ENCODE assay signal across 8 cellular contexts in the genomic region with DNA sequence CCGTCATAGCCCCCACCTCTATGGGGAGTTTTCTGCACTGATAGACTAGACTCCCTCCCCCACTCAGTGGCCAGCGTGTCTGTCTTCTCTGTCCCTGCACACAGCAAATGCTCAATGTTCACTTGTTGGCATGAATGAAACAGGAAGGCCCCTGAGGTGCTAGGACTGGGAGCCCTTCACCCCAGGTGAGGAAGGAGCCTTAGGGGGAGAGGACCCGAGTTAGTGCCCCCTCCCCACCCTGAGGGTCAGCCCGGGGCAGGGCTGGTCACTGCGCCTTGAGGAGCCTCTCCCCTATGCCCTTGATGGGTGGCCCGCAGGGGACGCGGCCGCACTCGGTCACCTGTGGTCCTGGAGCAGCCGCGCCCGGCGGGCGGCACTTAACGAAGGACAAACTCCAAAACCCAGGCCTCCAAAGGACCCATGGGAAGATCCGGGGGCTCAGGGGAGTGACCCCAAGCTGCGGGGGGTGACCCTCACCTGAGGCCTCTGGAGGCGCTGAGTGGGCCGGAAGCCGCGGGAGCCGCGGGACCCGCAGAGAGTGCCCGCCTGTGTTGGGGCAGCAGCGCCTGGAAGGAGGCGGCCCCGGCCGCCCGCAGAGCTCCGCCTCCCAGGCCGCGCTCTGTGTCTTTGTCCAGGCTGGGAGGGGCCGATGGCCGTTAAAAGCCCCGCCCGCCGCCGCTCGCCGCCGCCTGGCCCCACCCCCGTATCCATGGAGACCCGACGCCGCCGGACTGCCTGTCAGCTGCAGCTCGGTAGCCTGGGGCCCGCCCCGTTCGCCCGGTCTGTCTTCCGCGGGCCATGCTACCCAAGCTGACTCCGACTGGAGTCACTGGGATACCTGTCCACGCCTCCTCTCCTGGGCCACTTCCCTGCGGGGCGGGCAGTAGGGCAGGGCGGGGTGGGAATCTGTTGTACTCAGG. TPM values are rescaled to one million over a fixed set of nuclear protein-coding genes. Genes with fewer than 3 reads are reported as not detected.
DNase-seq lines count a peak whose midpoint lies in the region; ATAC-seq, FAIRE-seq and TF ChIP-seq lines count a peak whose summit lies in the region.

No MANE protein-coding gene starts in this region.

- H3K36me3 Mint-ChIP-seq in Caco-2 (ENCODE audit: insufficient read depth, unreplicated experiment): peaks cover 31% of the 10 kb centered on the region

- peak; percentile 41 for TF ChIP-seq POLR2A in endothelial cell of umbilical vein (IDR thresholded peaks at IDR 0.05; ENCODE audit: low read depth, low read length)

- peak; percentile 91 for FAIRE-seq in endothelial cell of umbilical vein (lab: Jason Lieb, UNC)

- no peaks in the 10 kb centered on the region for H3K36me3 ChIP-seq in Caco-2 (ENCODE audit: control insufficient read depth, insufficient read depth, low read length)
- H3K36me3 ChIP-seq in NT2/D1 (ENCODE audit: insufficient read depth, insufficient read length, low read length): no peaks in the 10 kb centered on the region
- H3K36me3 ChIP-seq in endothelial cell of umbilical vein (ENCODE audit: control insufficient read depth in 2 of 2, extremely low read depth in 1 of 2, insufficient read depth in 2 of 2, low read length in 2 of 2): no peaks in the 10 kb centered on the region

- H3K9ac ChIP-seq in NT2/D1 (ENCODE audit: insufficient read length, low read depth) (peak overlapping the region; percentile 88), endothelial cell of umbilical vein (replicated peaks; ENCODE audit: extremely low read depth, insufficient read depth, low read length) (peak overlapping the region; percentile 42)

- peak overlapping the region; percentile 96 for H2AFZ ChIP-seq in endothelial cell of umbilical vein (ENCODE audit: low read depth, low read length)

- H3K27me3 ChIP-seq in Caco-2 (replicated peaks; ENCODE audit: control insufficient read depth, insufficient read depth, low read length) (no peaks in the 10 kb centered on the region), NT2/D1 (ENCODE audit: insufficient read depth, insufficient read length) (peaks cover 19% of the 10 kb centered on the region), endothelial cell of umbilical vein (ENCODE audit: control insufficient read depth in 2 of 2, insufficient read depth in 2 of 2, low read length in 2 of 2) (no peaks in the 10 kb centered on the region)

- no peaks in the 10 kb centered on the region for H3K9me3 Mint-ChIP-seq in Caco-2 (ENCODE audit: unreplicated experiment)

- BruUV-seq in Caco-2 (replicated peaks; lab: Mats Ljungman, UMichigan): no TSS peak
- no TSS peak for BruUV-seq in endothelial cell of umbilical vein (replicated peaks; lab: Mats Ljungman, UMichigan)

- ATAC-seq in GM21367 (IDR thresholded peaks at IDR 0.05; ENCODE audit: unreplicated experiment): peak; percentile 82

- DNase-seq in Caco-2 (peak; percentile 96 to 97), HT1080 (ENCODE audit: low read depth) (peak; percentile 84), NT2/D1 (ENCODE audit: low read depth, low spot score) (peak; percentile 84), endothelial cell of umbilical vein (ENCODE audit: low read depth, low spot score) (peak; percentile 93), midbrain (lab: John Stamatoyannopoulos, UW) (peak; percentile 90)
- peak; percentile 92 for DNase-seq in activated CD8-positive, alpha-beta memory T cell treated with anti-CD3 and anti-CD28 coated beads, Interleukin-2, amount 50 U/mL, for 48 hours
- peak; percentile 69 for DNase-seq in stimulated activated CD8-positive, alpha-beta memory T cell treated with anti-CD3 and anti-CD28 coated beads, Interleukin-15, amount 100 ng/mL, for 24 hours (ENCODE audit: low read depth)

- dilution Hi-C loops in endothelial cell of umbilical vein (cut with MboI; ENCODE audit: extremely low pct_ligation_motif_present, low sequenced_read_pairs): no loop called here

- TF ChIP-seq CTCF in Caco-2 (IDR thresholded peaks at IDR 0.05; ENCODE audit: insufficient read depth in 1 of 2, low read depth in 1 of 2, low read length in 1 of 2, severe bottlenecking in 1 of 2, unreplicated experiment in 1 of 2) (no peak), endothelial cell of umbilical vein (IDR thresholded peaks at IDR 0.05; ENCODE audit: extremely low read depth in 1 of 2, insufficient read depth in 1 of 2, low read depth in 1 of 2, low read length in 2 of 2) (no peak)

- intact Hi-C loops in Caco-2 (cut with micrococcal nuclease; ENCODE audit: unreplicated experiment) (loop anchor here (2.0 kb wide), 1 partner anchor 24 kb away; the partner anchor contains the start of gene EMC3), endothelial cell of umbilical vein (cut with micrococcal nuclease) (loop anchor here (1.0 kb wide), 2 partner anchors 15 to 24 kb away; partner anchors contain the start of gene FANCD2)

- POLR2A ChIA-PET in Caco-2 (lab: Charles Lee) (interaction anchor here (1.0 to 1.1 kb wide), 2 partner anchors 15 to 24 kb away, joined by 8 to 9 read pairs; partner anchors contain the start of genes EMC3 and FANCD2), endothelial cell of umbilical vein (lab: Charles Lee) (interaction anchor here (0.5 kb wide), 1 partner anchor 17 kb away, joined by 6 read pairs; no protein-coding TSS in a partner anchor)

- H3K27me3 Mint-ChIP-seq in Caco-2 (ENCODE audit: insufficient read depth, unreplicated experiment): no peaks in the 10 kb centered on the region

- no peaks in the 10 kb centered on the region for H4K20me1 ChIP-seq in endothelial cell of umbilical vein (replicated peaks; ENCODE audit: control insufficient read depth, extremely low read depth, insufficient read depth, low read length)

- no peak overlapping the region for H3K27ac Mint-ChIP-seq in Caco-2 (ENCODE audit: unreplicated experiment)

- H3K4me1 Mint-ChIP-seq in Caco-2 (ENCODE audit: low read depth, unreplicated experiment): peaks cover 8% of the 10 kb centered on the region

- H3K27ac ChIP-seq in endothelial cell of umbilical vein (ENCODE audit: insufficient read depth, low read depth, low read length): no peak overlapping the region

- CTCF ChIA-PET in Caco-2 (lab: Charles Lee): interaction anchor here (0.8 to 1.4 kb wide), 2 partner anchors 64 to 228 kb away, joined by 6 to 8 read pairs; no protein-coding TSS in a partner anchor
- CTCF ChIA-PET in endothelial cell of umbilical vein (lab: Charles Lee): interaction anchor here (0.8 to 1.0 kb wide), 5 partner anchors 15 to 213 kb away, joined by 3 to 5 read pairs (median 3); no protein-coding TSS in a partner anchor

- peak overlapping the region; percentile 71 for H3K4me3 Mint-ChIP-seq in Caco-2 (ENCODE audit: unreplicated experiment)

- no peaks in the 10 kb centered on the region for H3K9me1 ChIP-seq in endothelial cell of umbilical vein (replicated peaks; ENCODE audit: control insufficient read depth, extremely low read depth, insufficient read depth, low read length)

- H3K9me3 ChIP-seq in Caco-2 (no peaks in the 10 kb centered on the region), NT2/D1 (ENCODE audit: insufficient read depth, low read length) (no peaks in the 10 kb centered on the region), endothelial cell of umbilical vein (replicated peaks; ENCODE audit: control insufficient read depth, insufficient read depth, low read length) (no peaks in the 10 kb centered on the region)

- H3K4me2 ChIP-seq in endothelial cell of umbilical vein (ENCODE audit: insufficient read depth, low read length): peak overlapping the region; percentile 88

- H3K4me3 ChIP-seq in Caco-2 (ENCODE audit: low read depth, low read length) (peak overlapping the region; percentile 54), NT2/D1 (ENCODE audit: insufficient read length, low read depth) (peak overlapping the region; percentile 59), endothelial cell of umbilical vein (replicated peaks in 1 of 3; ENCODE audit: insufficient read depth in 1 of 3, low read depth in 1 of 3, low read length in 3 of 3) (peak overlapping the region; percentile 49 to 71 (median 66))

- H3K79me2 ChIP-seq in endothelial cell of umbilical vein (ENCODE audit: control insufficient read depth, insufficient read depth, low read length): no peaks in the 10 kb centered on the region

- H3K4me1 ChIP-seq in Caco-2 (no peaks in the 10 kb centered on the region), NT2/D1 (ENCODE audit: insufficient read depth, insufficient read length) (peaks cover 13% of the 10 kb centered on the region), endothelial cell of umbilical vein (ENCODE audit: control insufficient read depth, extremely low read depth, insufficient read depth, low read length) (peaks cover 21% of the 10 kb centered on the region)

RNA-seq across cellular contexts. Expression of gene FANCD2, which starts 15.4 kb away (rescaled TPM):
- 35.6 and 36.5 TPM in 2 replicates for total RNA-seq in Caco-2 (2022)
- total RNA-seq in HT1080 (2014; rRNA removed; shearing (Covaris generic)): 31.1 and 33.2 TPM in 2 replicates
- 14.8 and 18.4 TPM in 2 replicates for polyA plus RNA-seq in HT1080 (2015; cell fraction: cytosol; rRNA removed)
- polyA plus RNA-seq in HT1080 (2015; cell fraction: nucleus; rRNA removed): 93.2 and 141 TPM in 2 replicates
- total RNA-seq in endothelial cell of umbilical vein: 23.4 and 26.8 TPM in 2 replicates
- 7.1 and 8.2 TPM in 2 replicates for polyA plus RNA-seq in endothelial cell of umbilical vein
- polyA plus RNA-seq in endothelial cell of umbilical vein (2011; cell fraction: cytosol; rRNA removed): 8.8 and 10.8 TPM in 2 replicates
- polyA plus RNA-seq in endothelial cell of umbilical vein (2011; cell fraction: nucleus; rRNA removed): 34.5 and 50.3 TPM in 2 replicates
- 6.7 and 9.7 TPM in 2 replicates for polyA plus RNA-seq in endothelial cell of umbilical vein (2012)
- polyA minus RNA-seq in endothelial cell of umbilical vein: 15.1 and 17.3 TPM in 2 replicates
- 35.7 TPM for polyA minus RNA-seq in endothelial cell of umbilical vein (2011; cell fraction: cytosol; rRNA and poly(A)+ RNA removed)
- 19.6 and 30.8 TPM in 2 replicates for polyA minus RNA-seq in endothelial cell of umbilical vein (2011; cell fraction: nucleus; rRNA and poly(A)+ RNA removed)

RNA-seq across cellular contexts. Expression of gene EMC3, which starts 24.2 kb away (rescaled TPM):
- total RNA-seq in Caco-2 (2022) (52.4 and 56.7 TPM in 2 replicates), endothelial cell of umbilical vein (63.7 and 69.9 TPM in 2 replicates)
- 41.2 and 73.5 TPM in 2 replicates for total RNA-seq in HT1080 (2014; rRNA removed; shearing (Covaris generic))
- 58.5 and 61.1 TPM in 2 replicates for polyA plus RNA-seq in HT1080 (2015; cell fraction: cytosol; rRNA removed)
- polyA plus RNA-seq in HT1080 (2015; cell fraction: nucleus; rRNA removed): 73.2 and 78.9 TPM in 2 replicates
- 124 and 129 TPM in 2 replicates for polyA plus RNA-seq in endothelial cell of umbilical vein
- polyA plus RNA-seq in endothelial cell of umbilical vein (2011; cell fraction: cytosol; rRNA removed): 111 and 126 TPM in 2 replicates
- polyA plus RNA-seq in endothelial cell of umbilical vein (2011; cell fraction: nucleus; rRNA removed): 63.0 and 72.2 TPM in 2 replicates
- 79.4 and 86.0 TPM in 2 replicates for polyA plus RNA-seq in endothelial cell of umbilical vein (2012)
- 136 and 152 TPM in 2 replicates for polyA minus RNA-seq in endothelial cell of umbilical vein
- 20.1 TPM for polyA minus RNA-seq in endothelial cell of umbilical vein (2011; cell fraction: cytosol; rRNA and poly(A)+ RNA removed)
- polyA minus RNA-seq in endothelial cell of umbilical vein (2011; cell fraction: nucleus; rRNA and poly(A)+ RNA removed): 18.4 and 32.5 TPM in 2 replicates

RNA-seq across cellular contexts. Expression of gene PRRT3, which starts 58.6 kb away (rescaled TPM):
- total RNA-seq in Caco-2 (2022): 1.1 and 1.3 TPM in 2 replicates
- total RNA-seq in HT1080 (2014; rRNA removed; shearing (Covaris generic)): 1.0 and 1.3 TPM in 2 replicates
- polyA plus RNA-seq in HT1080 (2015; cell fraction: cytosol; rRNA removed): 0.97 and 1.4 TPM in 2 replicates
- polyA plus RNA-seq in HT1080 (2015; cell fraction: nucleus; rRNA removed): 1.7 and 3.1 TPM in 2 replicates
- 1.5 and 2.5 TPM in 2 replicates for total RNA-seq in endothelial cell of umbilical vein
- polyA plus RNA-seq in endothelial cell of umbilical vein: 1.5 and 2.0 TPM in 2 replicates
- polyA plus RNA-seq in endothelial cell of umbilical vein (2011; cell fraction: cytosol; rRNA removed): 1.4 and 1.6 TPM in 2 replicates
- polyA plus RNA-seq in endothelial cell of umbilical vein (2011; cell fraction: nucleus; rRNA removed): 1.2 and 1.6 TPM in 2 replicates
- 1.2 and 1.3 TPM in 2 replicates for polyA plus RNA-seq in endothelial cell of umbilical vein (2012)
- 1.7 and 2.3 TPM in 2 replicates for polyA minus RNA-seq in endothelial cell of umbilical vein
- polyA minus RNA-seq in endothelial cell of umbilical vein (2011; cell fraction: cytosol; rRNA and poly(A)+ RNA removed): 0.31 TPM
- polyA minus RNA-seq in endothelial cell of umbilical vein (2011; cell fraction: nucleus; rRNA and poly(A)+ RNA removed): 1.1 and 1.2 TPM in 2 replicates
